In the genomic region with DNA sequence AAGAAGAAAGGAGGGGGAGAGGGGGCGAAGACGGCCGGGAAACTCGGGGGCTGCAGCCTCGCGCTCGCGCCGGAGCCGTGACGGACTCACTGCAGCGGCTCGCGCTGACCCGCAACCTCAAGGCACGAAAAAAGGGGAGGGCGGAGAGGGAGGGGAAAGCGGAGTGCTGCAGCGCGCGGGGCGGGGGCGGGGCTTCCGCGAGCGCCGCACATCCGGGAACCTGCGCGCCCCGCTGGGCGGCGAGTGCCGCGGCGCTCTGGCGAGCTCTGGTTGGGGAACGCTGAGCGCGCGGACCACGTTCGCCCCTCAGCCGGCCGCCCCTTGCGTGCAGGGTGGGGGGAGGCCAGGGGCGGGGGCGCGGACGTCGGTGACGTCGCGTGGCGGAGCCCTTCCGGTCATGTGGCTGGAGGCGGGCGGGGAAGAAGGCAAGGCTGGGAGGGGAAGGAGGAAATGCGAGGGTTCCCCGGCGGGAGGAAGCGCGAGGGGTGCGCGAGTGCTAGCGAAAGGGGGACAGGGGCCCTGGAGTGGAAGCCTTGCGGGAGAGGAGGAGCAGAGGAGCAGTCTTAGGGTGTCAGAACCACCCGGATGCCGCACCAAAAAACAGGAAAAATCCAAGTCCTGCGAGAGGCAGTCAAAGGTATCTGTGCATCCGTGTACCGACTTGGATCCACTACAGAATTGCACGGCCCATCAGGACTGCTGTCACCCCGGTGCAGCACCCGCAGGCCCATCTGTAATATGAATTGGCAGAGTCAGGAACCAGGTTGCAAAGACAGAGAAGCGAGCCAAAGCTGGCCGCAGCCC, we compare ENCODE assay signal across 8 cellular contexts. TPM values are rescaled to one million over a fixed set of nuclear protein-coding genes. Genes with fewer than 3 reads are reported as not detected.
DNase-seq lines count a peak whose midpoint lies in the region; ATAC-seq and TF ChIP-seq lines count a peak whose summit lies in the region.

A gene with protein sequence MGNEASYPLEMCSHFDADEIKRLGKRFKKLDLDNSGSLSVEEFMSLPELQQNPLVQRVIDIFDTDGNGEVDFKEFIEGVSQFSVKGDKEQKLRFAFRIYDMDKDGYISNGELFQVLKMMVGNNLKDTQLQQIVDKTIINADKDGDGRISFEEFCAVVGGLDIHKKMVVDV (minus strand): TSS at position 126 of the 804 bp plus-strand sequence. CDS start 405 bp downstream, outside the sequence.

- peaks cover 13% of the 10 kb centered on the region for H3K36me3 Mint-ChIP-seq in CD8-positive, alpha-beta T cell

- H3K9me3 ChIP-seq in CD8-positive, alpha-beta T cell (ENCODE audit: low read length): no peaks in the 10 kb centered on the region
- H3K9me3 ChIP-seq in lung (ENCODE audit: control insufficient read depth in 2 of 2, insufficient read depth in 1 of 2, low read length in 1 of 2): no peaks in the 10 kb centered on the region

- H3K27ac ChIP-seq in CD8-positive, alpha-beta T cell (ENCODE audit: low read depth, low read length): peak within 1 kb of the TSS; percentile 91
- H3K27ac ChIP-seq in lung (ENCODE audit: low read depth in 1 of 2, low read length in 1 of 2): peak within 1 kb of the TSS; percentile 96 to 99

- CTCF ChIA-PET in CD8-positive, alpha-beta T cell (lab: Charles Lee): interaction anchor here (1.2 to 1.5 kb wide), 2 partner anchors 50 to 100 kb away, joined by 3 to 4 read pairs; no protein-coding TSS in a partner anchor

- H3K27ac Mint-ChIP-seq in CD8-positive, alpha-beta T cell: peak within 1 kb of the TSS; percentile 98

- H3K36me3 ChIP-seq in CD8-positive, alpha-beta T cell (ENCODE audit: insufficient read depth, low read length): no peaks in the 10 kb centered on the region
- H3K36me3 ChIP-seq in lung (ENCODE audit: control insufficient read depth in 2 of 2, insufficient read depth in 2 of 2, low read length in 2 of 2): no peaks in the 10 kb centered on the region

- peak; percentile 76 for ATAC-seq in CD8-positive, alpha-beta T cell
- ATAC-seq in GM19467 (IDR thresholded peaks at IDR 0.05; ENCODE audit: unreplicated experiment) (peak; percentile 76), lung (ENCODE audit: insufficient read depth, low FRiP score) (peak; percentile 95)

- H3K4me3 ChIP-seq in CD8-positive, alpha-beta T cell (ENCODE audit: low read depth, low read length): peak within 1 kb of the TSS; percentile 98
- peak within 1 kb of the TSS; percentile 76 for H3K4me3 ChIP-seq in lung

- peak; percentile 89 to 97 (median 94) for DNase-seq in CD8-positive, alpha-beta T cell
- DNase-seq in HPDE6-E6E7 (ENCODE audit: extremely low spot score): peak; percentile 65
- DNase-seq in NK-92 (lab: John Stamatoyannopoulos, UW; ENCODE audit: unreplicated experiment): peak; percentile 56
- peak; percentile 95 for DNase-seq in activated CD8-positive, alpha-beta memory T cell treated with anti-CD3 and anti-CD28 coated beads for 24 hours
- DNase-seq in effector CD4-positive, alpha-beta T cell: peak; percentile 89
- peak; percentile 96 for DNase-seq in lung (ENCODE audit: low spot score)
- DNase-seq in stimulated activated CD4-positive, alpha-beta T cell treated with anti-CD3 and anti-CD28 coated beads, TNF-alpha, amount 100 ng/mL, for 24 hours (ENCODE audit: low read depth in 3 of 3): peak; percentile 89 to 94 (median 91)

- POLR2A ChIA-PET in CD8-positive, alpha-beta T cell (lab: Charles Lee): interaction anchor here (0.6 to 3.4 kb wide), 9 partner anchors 31 to 515 kb away, joined by 3 to 15 read pairs (median 4); a partner anchor contains a TSS

- H3K27me3 Mint-ChIP-seq in CD8-positive, alpha-beta T cell (ENCODE audit: low read depth): no peaks in the 10 kb centered on the region

- H3K4me1 ChIP-seq in CD8-positive, alpha-beta T cell (ENCODE audit: insufficient read depth, low read length): peaks cover 47% of the 10 kb centered on the region
- H3K4me1 ChIP-seq in lung (ENCODE audit: control insufficient read depth in 2 of 2, insufficient read depth in 2 of 2, low read length in 2 of 2): peaks cover 0 to 15% of the 10 kb centered on the region in 2 donors

- H3K4me1 Mint-ChIP-seq in CD8-positive, alpha-beta T cell (ENCODE audit: low read depth): peaks cover 44% of the 10 kb centered on the region

- 0 to 1% methylated on average over 55 to 77 of the region's 77 CpGs for WGBS in lung, 2 donors

- H3K4me3 Mint-ChIP-seq in CD8-positive, alpha-beta T cell: peak within 1 kb of the TSS; percentile 99

- H3K27me3 ChIP-seq in CD8-positive, alpha-beta T cell (ENCODE audit: insufficient read depth, low read length): no peaks in the 10 kb centered on the region
- H3K27me3 ChIP-seq in lung (ENCODE audit: control insufficient read depth, insufficient read depth): no peaks in the 10 kb centered on the region

- no peak for TF ChIP-seq CTCF in CD8-positive, alpha-beta T cell (IDR thresholded peaks at IDR 0.05)
- no peak for TF ChIP-seq CTCF in lung (IDR thresholded peaks at IDR 0.05; ENCODE audit: control extremely low read depth, extremely low read depth)

- no peaks in the 10 kb centered on the region for H3K9me3 Mint-ChIP-seq in CD8-positive, alpha-beta T cell

- intact Hi-C loops in CD8-positive, alpha-beta T cell (cut with DNase I, micrococcal nuclease): loop anchor here (1.0 to 10.0 kb wide), 10 partner anchors 95 to 1992 kb away; a partner anchor contains a TSS

RNA-seq across cellular contexts. Expression of the gene that starts here (rescaled TPM):
- total RNA-seq in CD8-positive, alpha-beta T cell: 10 to 100 TPM; 68.4 to 77.0 TPM
- total RNA-seq in lung: 10 to 100 TPM; 48.6 to 69.7 TPM
- 10 to 100 TPM; 20.8 to 24.9 TPM for polyA plus RNA-seq in lung

Comparison
In these comparisons a context has a peak if more than half of its experiments do, and no peak if none do; other contexts are left out.
1. Peak in every context shown above with its lines: DNase-seq, ATAC-seq, H3K4me3 ChIP-seq and H3K27ac ChIP-seq.